Comparison of ENCODE assay signal across 6 cellular contexts in the genomic region with DNA sequence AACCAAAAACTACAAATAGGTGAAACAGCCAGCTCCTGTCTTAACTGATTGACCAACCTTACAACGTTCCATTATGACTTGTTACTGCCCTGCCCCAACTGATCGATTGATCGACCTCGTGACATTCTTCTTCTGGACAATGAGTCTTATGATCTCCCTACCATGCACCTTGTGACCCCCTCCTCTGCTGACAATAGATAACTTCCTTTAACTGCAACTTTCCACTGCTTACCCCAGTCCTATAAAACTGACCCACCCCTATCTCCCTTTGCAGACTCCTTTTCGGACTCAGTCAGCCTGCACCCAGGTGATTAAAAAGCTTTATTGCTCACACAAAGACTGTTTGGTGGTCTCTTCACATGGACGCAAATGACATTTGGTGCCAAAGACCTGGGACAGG. TPM values are rescaled to one million over a fixed set of nuclear protein-coding genes. Genes with fewer than 3 reads are reported as not detected.
"Had no signal": no experiment of that assay in that cellular context is flagged by ENCODE, and none has a peak within 500 bp of the region (broad histone marks: within the 10 kb centered on the region; RNA-seq: fewer than 3 reads in every experiment).

No MANE protein-coding gene starts in this region.

RNA-seq across cellular contexts. Expression of a gene that starts 11.8 kb away (rescaled TPM):
- total RNA-seq: GM23248, GM23338, H1, H4, H7, H9 had no signal
- polyA plus RNA-seq: GM23248, H1 had no signal

RNA-seq across cellular contexts. Expression of a gene that starts 43.4 kb away (rescaled TPM):
- total RNA-seq: GM23248, GM23338, H1, H4, H9 had no signal
